9 cellular contexts compared by ENCODE assay signal in genomic region chr5:154214236-154215106, GRCh38. TPM values are rescaled to one million over a fixed set of nuclear protein-coding genes. Genes with fewer than 3 reads are reported as not detected.
DNase-seq lines count a peak whose midpoint lies in the region; ATAC-seq and TF ChIP-seq lines count a peak whose summit lies in the region.
"Had no signal": no experiment of that assay in that cellular context is flagged by ENCODE, and none has a peak within 500 bp of the region (broad histone marks: within the 10 kb centered on the region; RNA-seq: fewer than 3 reads in every experiment).

No MANE protein-coding gene starts in this region.

- intact Hi-C loops in right cardiac atrium (cut with DNase I), result no loop called here
- intact Hi-C loops in left ventricle myocardium inferior (cut with micrococcal nuclease), result no loop called here

- H3K36me3 ChIP-seq in left ventricle myocardium inferior, result peaks cover 4% of the 10 kb centered on the region
- H3K36me3 ChIP-seq in skeletal muscle satellite cell (ENCODE audit: insufficient read depth, low read length), result peaks cover 15% of the 10 kb centered on the region

- H3K27ac ChIP-seq in right cardiac atrium (ENCODE audit: low read length), result no peak overlapping the region
- H3K27ac ChIP-seq in left ventricle myocardium inferior (replicated peaks), result no peak overlapping the region

- H3K27me3 Mint-ChIP-seq in activated naive CD8-positive, alpha-beta T cell, result no peaks in the 10 kb centered on the region

- H3K36me3 Mint-ChIP-seq in activated naive CD8-positive, alpha-beta T cell, result peaks cover 12% of the 10 kb centered on the region
- H3K36me3 Mint-ChIP-seq: mesothelial cell of epicardium had no signal

- WGBS in right cardiac atrium, result 51% methylated on average over 5 of the region's 5 CpGs

- peak overlapping the region; percentile 57 for H3K9ac ChIP-seq in skeletal muscle satellite cell (ENCODE audit: low read depth, low read length)

- peaks cover 42% of the 10 kb centered on the region for H3K4me1 Mint-ChIP-seq in activated naive CD8-positive, alpha-beta T cell (ENCODE audit: low read depth)

- H3K9me3 ChIP-seq in right cardiac atrium (ENCODE audit: control insufficient read depth, low read length), result no peaks in the 10 kb centered on the region
- H3K9me3 ChIP-seq in left ventricle myocardium inferior (replicated peaks), result no peaks in the 10 kb centered on the region
- H3K9me3 ChIP-seq in skeletal muscle satellite cell (replicated peaks; ENCODE audit: low read length), result no peaks in the 10 kb centered on the region

- H3K27me3 ChIP-seq in right cardiac atrium (ENCODE audit: control insufficient read depth, insufficient read depth) (no peaks in the 10 kb centered on the region), left ventricle myocardium inferior (ENCODE audit: low read depth) (no peaks in the 10 kb centered on the region), skeletal muscle satellite cell (ENCODE audit: control insufficient read depth, insufficient read depth, low read length) (no peaks in the 10 kb centered on the region)

- DNase-seq in right cardiac atrium, result no peak
- DNase-seq in left ventricle myocardium inferior, result no peak
- DNase-seq in globus pallidus (ENCODE audit: low spot score), result no peak
- DNase-seq in NCI-H2029 (lab: John Stamatoyannopoulos, UW), result no peak
- DNase-seq in ecto neural progenitor cell (ENCODE audit: low spot score), result no peak

- peak overlapping the region; percentile 2 for H3K4me3 Mint-ChIP-seq in activated naive CD8-positive, alpha-beta T cell
- H3K4me3 Mint-ChIP-seq: mesothelial cell of epicardium had no signal

- peak overlapping the region; percentile 70 for H3K4me2 ChIP-seq in skeletal muscle satellite cell (ENCODE audit: low read length)

- TF ChIP-seq CTCF in left ventricle myocardium inferior (IDR thresholded peaks at IDR 0.05; ENCODE audit: borderline replicate concordance), result no peak

- H3K27ac Mint-ChIP-seq in activated naive CD8-positive, alpha-beta T cell, result peak overlapping the region; percentile 23
- H3K27ac Mint-ChIP-seq: mesothelial cell of epicardium had no signal

- H3K4me3 ChIP-seq in right cardiac atrium (ENCODE audit: low read length) (no peak overlapping the region), left ventricle myocardium inferior (no peak overlapping the region), skeletal muscle satellite cell (ENCODE audit: low read length) (no peak overlapping the region)

- ATAC-seq in right cardiac atrium (peak; percentile 25 to 54), HG03108 (IDR thresholded peaks at IDR 0.05; ENCODE audit: unreplicated experiment) (peak; percentile 47)

- H3K4me1 ChIP-seq in right cardiac atrium (ENCODE audit: control insufficient read depth, insufficient read depth, low read length), result no peaks in the 10 kb centered on the region
- H3K4me1 ChIP-seq in left ventricle myocardium inferior, result peaks cover 16% of the 10 kb centered on the region
- H3K4me1 ChIP-seq in skeletal muscle satellite cell (ENCODE audit: control insufficient read depth, insufficient read depth, low read length), result peaks cover 37% of the 10 kb centered on the region

- H3K9me3 Mint-ChIP-seq in activated naive CD8-positive, alpha-beta T cell (ENCODE audit: low read depth), result no peaks in the 10 kb centered on the region
- H3K9me3 Mint-ChIP-seq: mesothelial cell of epicardium had no signal

RNA-seq across cellular contexts. Expression of gene GALNT10, which starts 23.9 kb away (rescaled TPM):
- total RNA-seq in right cardiac atrium (10 to 100 TPM; 12.8 to 21.7 (median 16.1) TPM), left ventricle myocardium inferior (11.5 TPM)
- polyA plus RNA-seq in right cardiac atrium, result 3.4 TPM
- 15.5 and 17.5 TPM in 2 replicates for total RNA-seq in skeletal muscle satellite cell (2012; rRNA removed)
